ENCODE assay signal across 8 cellular contexts in genomic region chr7:150716368-150716767, GRCh38. TPM values are rescaled to one million over a fixed set of nuclear protein-coding genes. Genes with fewer than 3 reads are reported as not detected.
A peak's percentile ranks its signal among the peaks of the same experiment; 100 is the strongest.
DNase-seq lines count a peak whose midpoint lies in the region; ATAC-seq and TF ChIP-seq lines count a peak whose summit lies in the region.

GIMAP1 (plus strand) TSS chr7:150716613; CDS start chr7:150719048, 2,435 bp downstream.

- ATAC-seq in GM18502 (IDR thresholded peaks at IDR 0.05; ENCODE audit: poor library complexity, unreplicated experiment) (peak; percentile 78), HG02678 (IDR thresholded peaks at IDR 0.05; ENCODE audit: unreplicated experiment) (no peak), GM21447 (IDR thresholded peaks at IDR 0.05; ENCODE audit: unreplicated experiment) (no peak)
- peak; percentile 67 to 78 for ATAC-seq in activated naive CD4-positive, alpha-beta T cell treated with anti-CD3 and anti-CD28 coated beads, Interleukin-2, amount 50 U/mL, for 72 hours
- peak; percentile 90 for ATAC-seq in naive thymus-derived CD4-positive, alpha-beta T cell

- DNase-seq in NOMO-1 treated with dmso at 0.1 percent for 144 hours (lab: John Stamatoyannopoulos, UW; ENCODE audit: unreplicated experiment) = peak; percentile 41
- peak in 1 of 2 donors; percentile 51 for DNase-seq in activated naive CD4-positive, alpha-beta T cell treated with anti-CD3 and anti-CD28 coated beads, Interleukin-2, amount 50 U/mL, for 72 hours (ENCODE audit: low spot score in 2 of 2)
- DNase-seq in naive thymus-derived CD4-positive, alpha-beta T cell = peak in 8 of 9 donors; percentile 14 to 85 (median 81)
- no peak for DNase-seq in ACHN
- DNase-seq in neural progenitor cell (ENCODE audit: low spot score) = no peak

- H3K4me1 Mint-ChIP-seq in naive thymus-derived CD4-positive, alpha-beta T cell = peaks cover 38 to 77% (median 61%) of the 10 kb centered on the region in 7 donors
- H3K4me1 Mint-ChIP-seq in neural progenitor cell = no peaks in the 10 kb centered on the region

- H3K79me2 ChIP-seq in neural progenitor cell (ENCODE audit: low read depth) = no peaks in the 10 kb centered on the region

- H3K4me1 ChIP-seq in naive thymus-derived CD4-positive, alpha-beta T cell (ENCODE audit: control insufficient read depth in 2 of 2, insufficient read depth in 2 of 2, low read length in 2 of 2) = peaks cover 39 to 46% of the 10 kb centered on the region in 2 donors
- no peaks in the 10 kb centered on the region for H3K4me1 ChIP-seq in neural progenitor cell

- no peaks in the 10 kb centered on the region for H4K20me1 ChIP-seq in neural progenitor cell (ENCODE audit: low read depth)

- no peaks in the 10 kb centered on the region for H3K27me3 Mint-ChIP-seq in naive thymus-derived CD4-positive, alpha-beta T cell
- peaks cover 4% of the 10 kb centered on the region for H3K27me3 Mint-ChIP-seq in neural progenitor cell (ENCODE audit: insufficient read depth, low read depth)

- no peak for TF ChIP-seq CTCF in neural progenitor cell (IDR thresholded peaks at IDR 0.05)

- H2AFZ ChIP-seq in neural progenitor cell (replicated peaks) = no peak within 1 kb of the TSS

- in situ Hi-C loops in ACHN (cut with HindIII; ENCODE audit: low pct_ligation_motif_present, low pct_unique_long_range_greater_than_20kb, low sequenced_read_pairs) = no loop called here

- no peak within 1 kb of the TSS for H3K4me2 ChIP-seq in neural progenitor cell

- no peaks in the 10 kb centered on the region for H3K27me3 ChIP-seq in naive thymus-derived CD4-positive, alpha-beta T cell (ENCODE audit: control insufficient read depth in 2 of 2, insufficient read depth in 2 of 2, low read length in 2 of 2)
- H3K27me3 ChIP-seq in neural progenitor cell = peaks cover 68% of the 10 kb centered on the region

- peak within 1 kb of the TSS; percentile 88 for H3K4me3 ChIP-seq in naive thymus-derived CD4-positive, alpha-beta T cell (ENCODE audit: low read length)
- H3K4me3 ChIP-seq in neural progenitor cell = no peak within 1 kb of the TSS

- peak within 1 kb of the TSS; percentile 85 to 98 for H3K27ac Mint-ChIP-seq in activated naive CD4-positive, alpha-beta T cell treated with anti-CD3 and anti-CD28 coated beads, Interleukin-2, amount 50 U/mL, for 72 hours
- H3K27ac Mint-ChIP-seq in naive thymus-derived CD4-positive, alpha-beta T cell = peak within 1 kb of the TSS; percentile 76 to 98 (median 95)
- H3K27ac Mint-ChIP-seq in neural progenitor cell = no peak within 1 kb of the TSS

- intact Hi-C loops in naive thymus-derived CD4-positive, alpha-beta T cell (cut with micrococcal nuclease) = loop anchor here (1.0 to 2.0 kb wide), 12 partner anchors 21 to 268 kb away; partner anchors contain the start of genes GIMAP2 (in 2 of the 2), GIMAP5 (in 2 of the 2), GIMAP6 (in 2 of the 2) and GIMAP7 (in 1 of the 2)

- no peaks in the 10 kb centered on the region for H3F3A ChIP-seq in neural progenitor cell (ENCODE audit: low read depth)

- H3K9ac ChIP-seq in neural progenitor cell = no peak within 1 kb of the TSS

- POLR2A ChIA-PET in naive thymus-derived CD4-positive, alpha-beta T cell (lab: Charles Lee) = interaction anchor here (0.5 to 14.1 kb wide), 52 partner anchors 10 to 700 kb away, joined by 3 to 467 read pairs (median 6); partner anchors contain the start of genes GIMAP2, GIMAP4, GIMAP5 and GIMAP6

- H3K4me3 Mint-ChIP-seq in naive thymus-derived CD4-positive, alpha-beta T cell = peak within 1 kb of the TSS; percentile 89 to 100 (median 98)
- no peak within 1 kb of the TSS for H3K4me3 Mint-ChIP-seq in neural progenitor cell

- H3K36me3 Mint-ChIP-seq in activated naive CD4-positive, alpha-beta T cell treated with anti-CD3 and anti-CD28 coated beads, Interleukin-2, amount 50 U/mL, for 72 hours = peaks cover 54 to 77% of the 10 kb centered on the region in 2 donors
- peaks cover 29 to 74% (median 51%) of the 10 kb centered on the region in 5 donors for H3K36me3 Mint-ChIP-seq in naive thymus-derived CD4-positive, alpha-beta T cell
- H3K36me3 Mint-ChIP-seq in neural progenitor cell = no peaks in the 10 kb centered on the region

- CTCF ChIA-PET in naive thymus-derived CD4-positive, alpha-beta T cell (lab: Charles Lee) = interaction anchor here (0.5 to 4.3 kb wide), 21 partner anchors 14 to 267 kb away, joined by 3 to 37 read pairs (median 5); partner anchors contain the start of genes GIMAP2, GIMAP4, GIMAP5 and GIMAP6

- peak within 1 kb of the TSS; percentile 86 for H3K27ac ChIP-seq in naive thymus-derived CD4-positive, alpha-beta T cell (ENCODE audit: low read depth, low read length)
- H3K27ac ChIP-seq in neural progenitor cell = no peak within 1 kb of the TSS

- H3K9me3 Mint-ChIP-seq in activated naive CD4-positive, alpha-beta T cell treated with anti-CD3 and anti-CD28 coated beads, Interleukin-2, amount 50 U/mL, for 72 hours = peaks cover 13 to 18% of the 10 kb centered on the region in 2 donors
- peaks cover 0 to 40% (median 18%) of the 10 kb centered on the region in 11 donors for H3K9me3 Mint-ChIP-seq in naive thymus-derived CD4-positive, alpha-beta T cell
- H3K9me3 Mint-ChIP-seq in neural progenitor cell = peaks cover 14% of the 10 kb centered on the region

- H3K36me3 ChIP-seq in naive thymus-derived CD4-positive, alpha-beta T cell (ENCODE audit: control insufficient read depth in 2 of 3, insufficient read depth in 3 of 3, low read length in 3 of 3) = peaks cover 18 to 31% (median 22%) of the 10 kb centered on the region in 3 experiments
- H3K36me3 ChIP-seq in neural progenitor cell = no peaks in the 10 kb centered on the region

- H3K9me3 ChIP-seq in naive thymus-derived CD4-positive, alpha-beta T cell (ENCODE audit: control insufficient read depth in 2 of 3, low read length in 3 of 3) = peaks cover 0 to 6% (median 0%) of the 10 kb centered on the region in 3 experiments
- no peaks in the 10 kb centered on the region for H3K9me3 ChIP-seq in neural progenitor cell (ENCODE audit: low read depth)

RNA-seq across cellular contexts. Expression of gene GIMAP1, which starts in this region (rescaled TPM):
- total RNA-seq in activated naive CD4-positive, alpha-beta T cell treated with anti-CD3 and anti-CD28 coated beads, Interleukin-2, amount 50 U/mL, for 72 hours = 10 to 100 TPM in 1 of 2 donors, 1 to 10 TPM in 1; 3.1 to 10.7 TPM
- 100 to 1,000 TPM in 2 of 5 experiments, 10 to 100 TPM in 3; 23.3 to 124 (median 32.6) TPM for total RNA-seq in naive thymus-derived CD4-positive, alpha-beta T cell
- polyA plus RNA-seq in naive thymus-derived CD4-positive, alpha-beta T cell = 100 to 1,000 TPM in 1 of 2 donors, 10 to 100 TPM in 1; 75.4 to 104 TPM
- not detected in 2 replicates for total RNA-seq in neural progenitor cell (ENCODE audit: low replicate concordance)

Comparison
In these comparisons a context has a peak if more than half of its experiments do, and no peak if none do; other contexts are left out.
1. ATAC-seq: peak in GM18502 (single experiment), activated naive CD4-positive, alpha-beta T cell treated with anti-CD3 and anti-CD28 coated beads, Interleukin-2, amount 50 U/mL, for 72 hours (2 of 2) and naive thymus-derived CD4-positive, alpha-beta T cell (single experiment); none in HG02678 (single experiment) and GM21447 (single experiment).
2. DNase-seq: peak in NOMO-1 treated with dmso at 0.1 percent for 144 hours (single experiment) and naive thymus-derived CD4-positive, alpha-beta T cell (8 of 9); none in ACHN (single experiment) and neural progenitor cell (single experiment).